ENCODE assay signal across 20 cellular contexts in the genomic region with DNA sequence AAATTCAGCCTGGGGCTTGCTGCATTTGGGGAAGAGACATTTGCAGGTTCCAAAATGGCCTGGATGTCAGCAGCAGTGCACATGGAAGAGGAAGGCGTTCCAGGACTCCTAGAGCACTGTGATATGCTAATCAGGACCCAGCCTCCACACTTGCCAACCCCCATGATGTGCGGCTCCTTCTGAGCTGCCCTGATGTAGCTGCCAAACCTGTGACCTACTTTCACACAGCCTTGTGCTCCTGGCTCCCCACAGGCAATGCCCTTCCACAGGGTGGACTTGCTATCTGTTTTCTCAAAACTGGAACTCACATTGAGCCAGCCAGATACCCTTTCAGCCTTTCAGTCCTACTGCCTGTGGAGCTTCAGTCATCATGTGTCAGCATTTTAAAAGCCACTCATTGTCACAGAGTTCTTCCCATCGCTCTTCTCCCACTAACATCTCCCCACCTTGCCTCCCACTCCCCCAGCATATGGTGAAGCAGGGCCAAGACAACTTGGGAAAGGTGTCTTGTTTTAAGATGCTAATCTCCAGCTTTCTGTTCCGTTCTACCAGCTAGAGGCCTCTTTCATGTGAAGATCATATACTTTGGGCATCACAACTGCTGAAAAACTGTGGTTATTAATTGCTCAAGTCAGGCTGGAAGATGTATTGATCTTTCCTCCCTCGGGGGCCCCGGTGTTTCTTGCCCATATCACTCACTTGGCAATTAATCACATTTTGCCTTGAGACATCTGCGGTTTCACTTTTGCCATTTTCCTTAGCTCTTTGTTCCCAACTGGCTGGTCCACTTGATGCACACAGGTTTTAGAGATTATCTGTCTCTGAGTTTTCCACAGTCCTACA.
DNase-seq lines count a peak whose midpoint lies in the region; ATAC-seq and TF ChIP-seq lines count a peak whose summit lies in the region.
"Had no signal": no experiment of that assay in that cellular context is flagged by ENCODE, and none has a peak within 500 bp of the region (broad histone marks: within the 10 kb centered on the region; RNA-seq: fewer than 3 reads in every experiment).

No MANE protein-coding gene starts in this region.

- no peaks in the 10 kb centered on the region for H3K9me3 ChIP-seq in psoas muscle
- no peaks in the 10 kb centered on the region for H3K9me3 ChIP-seq in trophoblast cell (ENCODE audit: insufficient read depth, low read depth, low read length)
- H3K9me3 ChIP-seq: esophagus squamous epithelium, prostate gland, transverse colon had no signal

- H3K4me3 ChIP-seq in psoas muscle: no peak overlapping the region
- no peak overlapping the region for H3K4me3 ChIP-seq in trophoblast cell (ENCODE audit: low read depth, low read length)
- H3K4me3 ChIP-seq: esophagus squamous epithelium, lung, prostate gland, transverse colon had no signal

- no peak overlapping the region for H4K91ac ChIP-seq in trophoblast cell (ENCODE audit: low read depth, low read length)

- H3K27ac ChIP-seq in caudate nucleus (ENCODE audit: low read depth, low read length) (no peak overlapping the region), psoas muscle (peak overlapping the region; percentile 51), trophoblast cell (ENCODE audit: low read depth, low read length) (no peak overlapping the region)
- H3K27ac ChIP-seq: esophagus squamous epithelium, prostate gland, transverse colon had no signal

- DNase-seq in G401 (ENCODE audit: low spot score) (peak; percentile 99), caudate nucleus (lab: John Stamatoyannopoulos, UW) (peak in 35 of 61 donors; percentile 2 to 98 (median 21)), left ventricle myocardium superior (peak; percentile 70), psoas muscle (no peak), NCI-H774 (lab: John Stamatoyannopoulos, UW) (no peak), trophoblast cell (no peak)
- DNase-seq in activated T-cell treated with anti-CD3 and anti-CD28 coated beads, Interleukin-2, amount 50 U/mL, for 72 hours: no peak
- no peak for DNase-seq in stimulated activated CD4-positive, alpha-beta T cell treated with anti-CD3 and anti-CD28 coated beads, Interleukin-4, amount 100 ng/mL, for 24 hours
- DNase-seq: activated naive CD8-positive, alpha-beta T cell treated with anti-CD3 and anti-CD28 coated beads, Interleukin-2, amount 10 ng/mL, durations not matched to agents 7 days and 5 days; CD8-positive, alpha-beta memory T cell; esophagus squamous epithelium; KBM-7; naive thymus-derived CD8-positive, alpha-beta T cell; NCI-H748 treated with DMSO at 0.1 percent for 48 hours; transverse colon had no signal

- H3K4me1 Mint-ChIP-seq in activated T-cell treated with anti-CD3 and anti-CD28 coated beads, Interleukin-2, amount 50 U/mL, for 72 hours (ENCODE audit: low read depth): no peaks in the 10 kb centered on the region
- H3K4me1 Mint-ChIP-seq: activated naive CD8-positive, alpha-beta T cell treated with anti-CD3 and anti-CD28 coated beads, Interleukin-2, amount 10 ng/mL, durations not matched to agents 7 days and 5 days; CD8-positive, alpha-beta memory T cell had no signal

- no peak overlapping the region for H2BK120ac ChIP-seq in trophoblast cell (ENCODE audit: insufficient read depth, low read length, poor library complexity)

- H2AFZ ChIP-seq in trophoblast cell (ENCODE audit: insufficient read depth, low read length, poor library complexity): no peak overlapping the region

- H2BK12ac ChIP-seq in trophoblast cell (ENCODE audit: low read length): no peak overlapping the region

- no peak overlapping the region for H3K4me3 Mint-ChIP-seq in activated T-cell treated with anti-CD3 and anti-CD28 coated beads, Interleukin-2, amount 50 U/mL, for 72 hours
- H3K4me3 Mint-ChIP-seq: activated naive CD8-positive, alpha-beta T cell treated with anti-CD3 and anti-CD28 coated beads, Interleukin-2, amount 10 ng/mL, durations not matched to agents 7 days and 5 days; activated T-helper 1 cell treated with anti-CD3 and anti-CD28 coated beads, Interleukin-12 subunit alpha, Interleukin-12 subunit beta, Interleukin-2, Interleukin-4 antibody, amounts not matched to agents 30 ng/mL and 10 ng/mL and 1 ng/mL, durations not matched to agents 14 hours and 24 hours and 36 hours; CD8-positive, alpha-beta memory T cell; naive thymus-derived CD8-positive, alpha-beta T cell; stimulated activated effector memory CD8-positive, alpha-beta T cell treated with anti-CD3 and anti-CD28 coated beads, Interleukin-12 subunit alpha, Interleukin-12 subunit beta, amount 100 ng/mL, for 72 hours had no signal

- H3K18ac ChIP-seq in trophoblast cell (ENCODE audit: low read length): no peak overlapping the region

- no peak overlapping the region for H2AK5ac ChIP-seq in trophoblast cell (ENCODE audit: low read length)

- ATAC-seq in left ventricle myocardium superior (peak; percentile 100), psoas muscle (peak in 3 of 4 donors; percentile 55 to 82 (median 60))
- no peak for ATAC-seq in activated T-cell treated with anti-CD3 and anti-CD28 coated beads, Interleukin-2, amount 50 U/mL, for 72 hours (replicated peaks in 1 of 2)
- ATAC-seq: HCT116; naive thymus-derived CD8-positive, alpha-beta T cell; stimulated activated effector memory CD8-positive, alpha-beta T cell treated with anti-CD3 and anti-CD28 coated beads, Interleukin-12 subunit alpha, Interleukin-12 subunit beta, amount 100 ng/mL, for 72 hours had no signal

- H3K4ac ChIP-seq in trophoblast cell (ENCODE audit: low read depth, low read length): no peak overlapping the region

- H3K79me1 ChIP-seq in trophoblast cell (ENCODE audit: low read length): no peaks in the 10 kb centered on the region

- H4K8ac ChIP-seq in trophoblast cell (ENCODE audit: low read depth, low read length): no peak overlapping the region

- in situ Hi-C loops in G401 (cut with HindIII; ENCODE audit: low sequenced_read_pairs): no loop called here

- H3K14ac ChIP-seq in trophoblast cell (ENCODE audit: low read length): no peak overlapping the region

- no peak overlapping the region for H2BK5ac ChIP-seq in trophoblast cell (ENCODE audit: low read depth, low read length, poor library complexity)

- H3K27me3 Mint-ChIP-seq in activated T-cell treated with anti-CD3 and anti-CD28 coated beads, Interleukin-2, amount 50 U/mL, for 72 hours (ENCODE audit: low read depth): no peaks in the 10 kb centered on the region
- H3K27me3 Mint-ChIP-seq: CD8-positive, alpha-beta memory T cell; naive thymus-derived CD8-positive, alpha-beta T cell had no signal

- peaks cover 0 to 2% of the 10 kb centered on the region in 2 donors for H3K9me3 Mint-ChIP-seq in activated T-cell treated with anti-CD3 and anti-CD28 coated beads, Interleukin-2, amount 50 U/mL, for 72 hours
- H3K9me3 Mint-ChIP-seq: activated naive CD8-positive, alpha-beta T cell treated with anti-CD3 and anti-CD28 coated beads, Interleukin-2, amount 10 ng/mL, durations not matched to agents 7 days and 5 days; activated T-helper 1 cell treated with anti-CD3 and anti-CD28 coated beads, Interleukin-12 subunit alpha, Interleukin-12 subunit beta, Interleukin-2, Interleukin-4 antibody, amounts not matched to agents 30 ng/mL and 10 ng/mL and 1 ng/mL, durations not matched to agents 14 hours and 24 hours and 36 hours; CD8-positive, alpha-beta memory T cell; naive thymus-derived CD8-positive, alpha-beta T cell; stimulated activated effector memory CD8-positive, alpha-beta T cell treated with anti-CD3 and anti-CD28 coated beads, Interleukin-12 subunit alpha, Interleukin-12 subunit beta, amount 100 ng/mL, for 72 hours had no signal

- H3K4me2 ChIP-seq in trophoblast cell (ENCODE audit: low read length): no peak overlapping the region

- H3K36me3 ChIP-seq in psoas muscle (ENCODE audit: insufficient read depth in 1 of 2, low read depth in 1 of 2) (no peaks in the 10 kb centered on the region), trophoblast cell (ENCODE audit: control insufficient read depth in 1 of 2, insufficient read depth in 2 of 2, low read length in 2 of 2) (no peaks in the 10 kb centered on the region)
- H3K36me3 ChIP-seq: esophagus squamous epithelium, prostate gland, transverse colon had no signal

- intact Hi-C loops in left ventricle myocardium superior (cut with micrococcal nuclease): no loop called here
- intact Hi-C loops in psoas muscle (cut with DNase I): no loop called here

- no peak overlapping the region for H3K9ac ChIP-seq in trophoblast cell (ENCODE audit: low read length)

- H3K4me1 ChIP-seq in psoas muscle (no peaks in the 10 kb centered on the region), trophoblast cell (ENCODE audit: control insufficient read depth in 1 of 2, insufficient read depth in 2 of 2, low read length in 2 of 2) (no peaks in the 10 kb centered on the region)
- H3K4me1 ChIP-seq: esophagus squamous epithelium, prostate gland, transverse colon had no signal

- H4K12ac ChIP-seq in trophoblast cell (ENCODE audit: low read depth, low read length): no peak overlapping the region

- WGBS in psoas muscle, 3 donors: 51 to 74% (median 53%) methylated on average over 7 of the region's 7 CpGs
- no CpG with 5 or more reads among the region's 7 CpGs for WGBS in trophoblast cell (ENCODE audit: extremely low coverage, insufficient coverage, insufficient read length)

- peaks cover 0 to under 1% of the 10 kb centered on the region in 2 donors for H3K36me3 Mint-ChIP-seq in activated T-cell treated with anti-CD3 and anti-CD28 coated beads, Interleukin-2, amount 50 U/mL, for 72 hours (ENCODE audit: insufficient read depth in 2 of 2)
- H3K36me3 Mint-ChIP-seq: activated naive CD8-positive, alpha-beta T cell treated with anti-CD3 and anti-CD28 coated beads, Interleukin-2, amount 10 ng/mL, durations not matched to agents 7 days and 5 days; CD8-positive, alpha-beta memory T cell; naive thymus-derived CD8-positive, alpha-beta T cell; stimulated activated effector memory CD8-positive, alpha-beta T cell treated with anti-CD3 and anti-CD28 coated beads, Interleukin-12 subunit alpha, Interleukin-12 subunit beta, amount 100 ng/mL, for 72 hours had no signal

- H3K79me2 ChIP-seq in trophoblast cell (ENCODE audit: control insufficient read depth, insufficient read depth, low read length, poor library complexity): no peaks in the 10 kb centered on the region

- TF ChIP-seq CTCF in psoas muscle (IDR thresholded peaks at IDR 0.05): no peak

- no peak overlapping the region for H3K23ac ChIP-seq in trophoblast cell (ENCODE audit: low read length)

- no peak overlapping the region for H3K27ac Mint-ChIP-seq in activated T-cell treated with anti-CD3 and anti-CD28 coated beads, Interleukin-2, amount 50 U/mL, for 72 hours
- H3K27ac Mint-ChIP-seq: activated naive CD8-positive, alpha-beta T cell treated with anti-CD3 and anti-CD28 coated beads, Interleukin-2, amount 10 ng/mL, durations not matched to agents 7 days and 5 days; activated T-helper 1 cell treated with anti-CD3 and anti-CD28 coated beads, Interleukin-12 subunit alpha, Interleukin-12 subunit beta, Interleukin-2, Interleukin-4 antibody, amounts not matched to agents 30 ng/mL and 10 ng/mL and 1 ng/mL, durations not matched to agents 14 hours and 24 hours and 36 hours; CD8-positive, alpha-beta memory T cell; naive thymus-derived CD8-positive, alpha-beta T cell; stimulated activated effector memory CD8-positive, alpha-beta T cell treated with anti-CD3 and anti-CD28 coated beads, Interleukin-12 subunit alpha, Interleukin-12 subunit beta, amount 100 ng/mL, for 72 hours had no signal

- H3K27me3 ChIP-seq in psoas muscle (ENCODE audit: insufficient read depth in 3 of 3, low read length in 2 of 3): no peaks in the 10 kb centered on the region
- H3K27me3 ChIP-seq in trophoblast cell (ENCODE audit: insufficient read depth, low read length): no peaks in the 10 kb centered on the region
- H3K27me3 ChIP-seq: esophagus squamous epithelium, transverse colon had no signal

Comparison
In these comparisons a context has a peak if more than half of its experiments do, and no peak if none do; other contexts are left out.
1. DNase-seq: peak in G401 (single experiment), caudate nucleus (35 of 61) and left ventricle myocardium superior (single experiment); none in psoas muscle (0 of 2), NCI-H774 (single experiment), activated T-cell treated with anti-CD3 and anti-CD28 coated beads, Interleukin-2, amount 50 U/mL, for 72 hours (0 of 2), trophoblast cell (0 of 2) and stimulated activated CD4-positive, alpha-beta T cell treated with anti-CD3 and anti-CD28 coated beads, Interleukin-4, amount 100 ng/mL, for 24 hours (single experiment).
2. ATAC-seq: peak in left ventricle myocardium superior (single experiment) and psoas muscle (3 of 4); none in activated T-cell treated with anti-CD3 and anti-CD28 coated beads, Interleukin-2, amount 50 U/mL, for 72 hours (0 of 2).